19 cellular contexts compared by ENCODE assay signal in the genomic region with DNA sequence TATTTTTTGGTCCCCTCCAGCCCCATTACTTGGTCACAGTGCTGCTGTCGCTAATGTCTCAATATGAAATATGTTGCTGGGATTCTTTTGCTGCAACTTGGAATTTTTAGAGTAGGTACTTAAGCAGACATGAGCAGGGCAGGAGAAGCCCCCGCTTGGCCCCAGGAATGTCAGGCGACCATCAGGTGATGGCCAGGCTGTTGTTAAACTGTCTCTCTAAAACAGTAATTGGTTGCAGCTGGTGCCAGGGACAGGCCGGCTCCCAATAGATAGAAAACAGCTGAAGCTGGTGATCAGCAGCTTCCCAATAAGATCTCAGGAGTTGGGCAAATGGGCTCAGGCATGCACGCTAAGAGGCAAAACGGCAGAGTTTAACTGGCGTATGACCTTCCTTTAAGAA.
DNase-seq lines count a peak whose midpoint lies in the region; ATAC-seq and TF ChIP-seq lines count a peak whose summit lies in the region.
"Had no signal": no experiment of that assay in that cellular context is flagged by ENCODE, and none has a peak within 500 bp of the region (broad histone marks: within the 10 kb centered on the region; RNA-seq: fewer than 3 reads in every experiment).

No MANE protein-coding gene starts in this region.

- TF ChIP-seq CTCF in breast epithelium (IDR thresholded peaks at IDR 0.05) (no peak), mammary epithelial cell (conservative IDR thresholded peaks at IDR 0.05 in 1 of 2, IDR thresholded peaks at IDR 0.05 in 1 of 2; ENCODE audit: extremely low read depth in 1 of 2, insufficient read depth in 1 of 2, low read depth in 1 of 2, low read length in 2 of 2) (no peak), hepatocyte (IDR thresholded peaks at IDR 0.05; ENCODE audit: poor library complexity) (no peak), nephron progenitor cell (IDR thresholded peaks at IDR 0.05) (no peak), suprapubic skin (IDR thresholded peaks at IDR 0.05) (no peak)

- no TSS peak for BruUV-seq in mammary epithelial cell (replicated peaks; lab: Mats Ljungman, UMichigan)

- POLR2A ChIA-PET in activated CD8-positive, alpha-beta T cell treated with anti-CD3 and anti-CD28 coated beads, Interleukin-2, amount 10 ng/mL, durations not matched to agents 7 days and 5 days (lab: Charles Lee), result no interaction called here

- H3K4me1 Mint-ChIP-seq in nephron progenitor cell, result peaks cover 29% of the 10 kb centered on the region
- peaks cover 15% of the 10 kb centered on the region for H3K4me1 Mint-ChIP-seq in activated CD8-positive, alpha-beta T cell treated with anti-CD3 and anti-CD28 coated beads, Interleukin-2, amount 10 ng/mL, durations not matched to agents 7 days and 5 days (ENCODE audit: low read depth)

- H3K4me2 ChIP-seq in mammary epithelial cell (ENCODE audit: insufficient read depth, low read depth, low read length) (no peak overlapping the region), hepatocyte (no peak overlapping the region)

- H3K79me2 ChIP-seq in mammary epithelial cell (ENCODE audit: insufficient read depth, low read length) (no peaks in the 10 kb centered on the region), hepatocyte (no peaks in the 10 kb centered on the region)

- H3K27ac ChIP-seq in breast epithelium, result peak overlapping the region; percentile 50 to 71
- no peak overlapping the region for H3K27ac ChIP-seq in mammary epithelial cell (ENCODE audit: insufficient read depth, low read depth, low read length)
- peak overlapping the region; percentile 18 for H3K27ac ChIP-seq in hepatocyte
- H3K27ac ChIP-seq in suprapubic skin, result no peak overlapping the region
- H3K27ac ChIP-seq: 22Rv1 had no signal

- ATAC-seq in activated CD8-positive, alpha-beta T cell treated with anti-CD3 and anti-CD28 coated beads, Interleukin-2, amount 10 ng/mL, durations not matched to agents 7 days and 5 days, result no peak
- ATAC-seq in esophagus mucosa, result no peak
- ATAC-seq: Panc1 had no signal

- peaks cover 0 to 19% of the 10 kb centered on the region in 2 donors for H3K4me1 ChIP-seq in breast epithelium
- peaks cover 15% of the 10 kb centered on the region for H3K4me1 ChIP-seq in mammary epithelial cell (ENCODE audit: insufficient read depth, low read length)
- no peaks in the 10 kb centered on the region for H3K4me1 ChIP-seq in hepatocyte (ENCODE audit: insufficient read depth)
- H3K4me1 ChIP-seq in suprapubic skin, result peaks cover 25% of the 10 kb centered on the region
- H3K4me1 ChIP-seq: HAP-1 had no signal

- H3K9me3 ChIP-seq in breast epithelium (no peaks in the 10 kb centered on the region), mammary epithelial cell (replicated peaks; ENCODE audit: insufficient read depth, low read length) (peaks cover 4% of the 10 kb centered on the region), hepatocyte (ENCODE audit: low read depth) (no peaks in the 10 kb centered on the region), suprapubic skin (no peaks in the 10 kb centered on the region)
- H3K9me3 ChIP-seq: HAP-1 had no signal

- H3K36me3 Mint-ChIP-seq in nephron progenitor cell (ENCODE audit: low read depth), result peaks cover 28% of the 10 kb centered on the region
- H3K36me3 Mint-ChIP-seq in activated CD8-positive, alpha-beta T cell treated with anti-CD3 and anti-CD28 coated beads, Interleukin-2, amount 10 ng/mL, durations not matched to agents 7 days and 5 days (ENCODE audit: low read depth), result no peaks in the 10 kb centered on the region
- H3K36me3 Mint-ChIP-seq: CD14-positive monocyte had no signal

- H3K9me2 ChIP-seq in hepatocyte (replicated peaks; ENCODE audit: insufficient read depth), result no peaks in the 10 kb centered on the region

- H3K9me3 Mint-ChIP-seq in nephron progenitor cell, result peaks cover 45% of the 10 kb centered on the region
- H3K9me3 Mint-ChIP-seq in activated CD8-positive, alpha-beta T cell treated with anti-CD3 and anti-CD28 coated beads, Interleukin-2, amount 10 ng/mL, durations not matched to agents 7 days and 5 days (ENCODE audit: insufficient read depth), result no peaks in the 10 kb centered on the region

- no peak overlapping the region for H3K9ac ChIP-seq in mammary epithelial cell (ENCODE audit: insufficient read depth, low read length)

- no peaks in the 10 kb centered on the region for H3K36me3 ChIP-seq in breast epithelium
- no peaks in the 10 kb centered on the region for H3K36me3 ChIP-seq in mammary epithelial cell (ENCODE audit: insufficient read depth, low read length)
- H3K36me3 ChIP-seq in hepatocyte (replicated peaks; ENCODE audit: insufficient read depth, low read depth), result no peaks in the 10 kb centered on the region
- H3K36me3 ChIP-seq in suprapubic skin, result no peaks in the 10 kb centered on the region
- H3K36me3 ChIP-seq: HAP-1 had no signal

- intact Hi-C loops in breast epithelium (cut with DNase I; ENCODE audit: low total_unique reads) (loop anchor here (10.0 kb wide), 1 partner anchor 718 kb away; no protein-coding TSS in a partner anchor), mammary epithelial cell (cut with micrococcal nuclease) (no loop called here)

- dilution Hi-C loops in mammary epithelial cell (cut with HindIII; ENCODE audit: low sequenced_read_pairs), result no loop called here

- in situ Hi-C loops in mammary epithelial cell (cut with MboI; ENCODE audit: low sequenced_read_pairs in 2 of 2), result no loop called here

- TF ChIP-seq EP300 in suprapubic skin (IDR thresholded peaks at IDR 0.05), result no peak

- H3K4me3 ChIP-seq in breast epithelium (no peak overlapping the region), mammary epithelial cell (replicated peaks in 1 of 3; ENCODE audit: insufficient read depth in 1 of 3, low read depth in 2 of 3, low read length in 3 of 3) (no peak overlapping the region), hepatocyte (no peak overlapping the region), suprapubic skin (no peak overlapping the region)
- H3K4me3 ChIP-seq: HAP-1 had no signal

- H3K27ac Mint-ChIP-seq in nephron progenitor cell, result peak overlapping the region; percentile 80
- H3K27ac Mint-ChIP-seq in activated CD8-positive, alpha-beta T cell treated with anti-CD3 and anti-CD28 coated beads, Interleukin-2, amount 10 ng/mL, durations not matched to agents 7 days and 5 days, result no peak overlapping the region
- H3K27ac Mint-ChIP-seq: CD14-positive monocyte had no signal

- H3K27me3 ChIP-seq in breast epithelium (no peaks in the 10 kb centered on the region), mammary epithelial cell (ENCODE audit: insufficient read depth, low read length) (no peaks in the 10 kb centered on the region), hepatocyte (no peaks in the 10 kb centered on the region), suprapubic skin (no peaks in the 10 kb centered on the region)

- DNase-seq in breast epithelium (ENCODE audit: low spot score in 2 of 2) (no peak), mammary epithelial cell (no peak), hepatocyte (ENCODE audit: low spot score) (no peak), nephron progenitor cell (no peak), suprapubic skin (ENCODE audit: low spot score in 2 of 2) (no peak)
- no peak for DNase-seq in activated CD8-positive, alpha-beta T cell treated with anti-CD3 and anti-CD28 coated beads, Interleukin-2, amount 10 ng/mL, durations not matched to agents 7 days and 5 days
- no peak for DNase-seq in activated CD4-positive, alpha-beta T cell treated with anti-CD3 and anti-CD28 coated beads, Interleukin-2, amount 50 U/mL, for 1 hour
- DNase-seq: DMS79 treated with DMSO at 0.1 percent for 48 hours, NCI-H1048, NCI-H1436 treated with DMSO at 0.1 percent for 48 hours, NCI-H2029 treated with DMSO at 0.1 percent for 48 hours, NCI-H2171, NCI-H446, NCI-H69 had no signal

- no peak overlapping the region for H3K4me3 Mint-ChIP-seq in nephron progenitor cell
- H3K4me3 Mint-ChIP-seq in activated CD8-positive, alpha-beta T cell treated with anti-CD3 and anti-CD28 coated beads, Interleukin-2, amount 10 ng/mL, durations not matched to agents 7 days and 5 days, result no peak overlapping the region
- H3K4me3 Mint-ChIP-seq: CD14-positive monocyte had no signal

- H3K27me3 Mint-ChIP-seq in nephron progenitor cell (ENCODE audit: low read depth, poor library complexity), result no peaks in the 10 kb centered on the region
- no peaks in the 10 kb centered on the region for H3K27me3 Mint-ChIP-seq in activated CD8-positive, alpha-beta T cell treated with anti-CD3 and anti-CD28 coated beads, Interleukin-2, amount 10 ng/mL, durations not matched to agents 7 days and 5 days (ENCODE audit: low read depth)

- H4K20me1 ChIP-seq in mammary epithelial cell (ENCODE audit: insufficient read depth, low read length) (no peaks in the 10 kb centered on the region), hepatocyte (ENCODE audit: insufficient read depth, poor library complexity, severe bottlenecking) (no peaks in the 10 kb centered on the region)

- H2AFZ ChIP-seq in mammary epithelial cell (ENCODE audit: low read depth, low read length) (no peak overlapping the region), hepatocyte (no peak overlapping the region)

- 99% methylated on average over 7 of the region's 7 CpGs for WGBS in mammary epithelial cell (ENCODE audit: low coverage, missing lambda C conversion rate)
- WGBS in hepatocyte (ENCODE audit: low lambda C conversion rate, missing lambda C conversion rate), result 62% methylated on average over 7 of the region's 7 CpGs
- WGBS in suprapubic skin, result 72% methylated on average over 7 of the region's 7 CpGs

- TF ChIP-seq POLR2A in breast epithelium (IDR thresholded peaks at IDR 0.05) (no peak), suprapubic skin (IDR thresholded peaks at IDR 0.05) (no peak)

- CTCF ChIA-PET in mammary epithelial cell (lab: Charles Lee; ENCODE audit: low non-redundant PET), result no interaction called here
- CTCF ChIA-PET in activated CD8-positive, alpha-beta T cell treated with anti-CD3 and anti-CD28 coated beads, Interleukin-2, amount 10 ng/mL, durations not matched to agents 7 days and 5 days (lab: Charles Lee), result no interaction called here

Comparison
In these comparisons a context has a peak if more than half of its experiments do, and no peak if none do; other contexts are left out.
1. H3K27ac ChIP-seq: peak in breast epithelium (2 of 2) and hepatocyte (single experiment); none in mammary epithelial cell (single experiment) and suprapubic skin (single experiment).